9 cellular contexts compared by ENCODE assay signal in the genomic region with DNA sequence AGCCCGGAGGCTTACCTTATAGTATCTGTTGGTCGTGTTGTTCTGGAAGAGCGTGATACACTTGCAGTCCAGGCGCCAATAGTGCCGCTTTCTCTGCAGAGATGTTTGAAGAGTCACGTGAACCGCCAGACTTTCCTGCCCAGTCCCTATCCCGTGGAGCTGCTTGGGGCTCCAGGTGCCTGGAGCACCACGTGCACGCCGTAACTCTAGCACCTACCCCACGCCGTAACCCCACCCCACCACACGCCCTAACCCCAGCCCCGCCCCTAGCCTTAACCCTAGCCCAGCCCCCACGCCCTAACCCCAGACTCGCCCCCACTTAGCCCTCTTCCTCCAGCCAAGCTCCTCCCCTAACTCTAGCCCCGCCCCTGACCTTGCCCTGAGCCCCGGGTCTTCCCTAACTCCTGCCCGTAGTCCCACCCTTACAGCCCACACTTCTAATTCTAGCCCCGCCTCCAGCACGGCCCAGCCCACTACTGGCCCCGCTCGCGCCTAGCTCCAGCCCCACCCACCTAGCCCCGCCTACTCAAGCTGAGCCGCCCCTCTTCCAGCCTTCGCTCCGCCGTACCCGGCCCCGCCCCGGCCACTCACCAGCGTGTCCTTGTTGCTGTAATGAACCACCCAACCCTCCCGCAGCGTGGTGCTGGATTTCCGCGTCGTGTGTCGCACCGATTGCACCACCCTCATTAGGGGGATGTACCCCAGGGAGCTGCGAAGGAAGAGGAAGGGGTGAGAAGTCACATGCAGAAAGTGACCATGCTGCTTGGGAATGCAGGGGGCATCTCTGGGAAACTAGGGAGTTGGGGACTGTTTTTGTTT. TPM values are rescaled to one million over a fixed set of nuclear protein-coding genes. Genes with fewer than 3 reads are reported as not detected.
DNase-seq lines count a peak whose midpoint lies in the region; ATAC-seq, FAIRE-seq and TF ChIP-seq lines count a peak whose summit lies in the region.
"Had no signal": no experiment of that assay in that cellular context is flagged by ENCODE, and none has a peak within 500 bp of the region (broad histone marks: within the 10 kb centered on the region; RNA-seq: fewer than 3 reads in every experiment).

No MANE protein-coding gene starts in this region.

- POLR2A ChIA-PET in H1 (lab: Charles Lee; ENCODE audit: partially characterized antibody): interaction anchor here (0.7 to 3.3 kb wide), 10 partner anchors 9 to 88 kb away, joined by 3 to 18 read pairs (median 4); a partner anchor contains a TSS

- FAIRE-seq in H1 (lab: Jason Lieb, UNC): peak; percentile 65
- FAIRE-seq: colon had no signal

- H2BK20ac ChIP-seq in H1 (ENCODE audit: low read length): no peak overlapping the region

- peak overlapping the region; percentile 39 for H4K5ac ChIP-seq in H1 (ENCODE audit: insufficient read length, low read depth, low read length)

- no peak overlapping the region; the same call in 1 of the 2 replicates for H2AK5ac ChIP-seq in H1 (ENCODE audit: low read depth, low read length)

- H3K23ac ChIP-seq in H1 (ENCODE audit: insufficient read length): no peak overlapping the region

- H3K18ac ChIP-seq in H1 (ENCODE audit: extremely low read depth, low read length): no peak overlapping the region; the same call in 1 of the 2 replicates

- H3K23me2 ChIP-seq in H1 (ENCODE audit: low read depth, low read length): peaks cover 3% of the 10 kb centered on the region

- peak overlapping the region; percentile 11 to 48 (median 38); a peak in 6 of 8 replicates for H3K4me3 ChIP-seq in H1 (ENCODE audit: extremely low read depth in 1 of 4, insufficient read depth in 2 of 4, low read depth in 3 of 4, low read length in 4 of 4)
- peak overlapping the region in 3 of 4 donors; percentile 9 to 21 (median 18) for H3K4me3 ChIP-seq in upper lobe of left lung

- H3K79me2 ChIP-seq in H1 (ENCODE audit: control insufficient read depth in 1 of 2, insufficient read depth in 2 of 2, low read length in 2 of 2): no peaks in the 10 kb centered on the region

- TF ChIP-seq RAD21 in H1 (IDR thresholded peaks at IDR 0.05 in 1 of 2, conservative IDR thresholded peaks at IDR 0.05 in 1 of 2; ENCODE audit: low read depth in 2 of 2, low read length in 2 of 2): no peak

- H3K4ac ChIP-seq in H1 (replicated peaks; ENCODE audit: insufficient read length, low read depth, low read length): no peak overlapping the region

- in situ Hi-C loops in Caki2 (cut with HindIII; ENCODE audit: low pct_unique_long_range_greater_than_20kb, low sequenced_read_pairs): no loop called here

- H3K27me3 ChIP-seq in H1 (replicated peaks in 1 of 4; ENCODE audit: control insufficient read depth in 3 of 4, extremely low read depth in 1 of 4, insufficient read depth in 3 of 4, low read length in 3 of 4) (no peaks in the 10 kb centered on the region), upper lobe of left lung (no peaks in the 10 kb centered on the region)

- CTCF ChIA-PET in H1 (lab: Charles Lee; ENCODE audit: partially characterized antibody): interaction anchor here (1.0 to 2.6 kb wide), 9 partner anchors 7 to 294 kb away, joined by 3 to 10 read pairs (median 4); no protein-coding TSS in a partner anchor

- TF ChIP-seq CTCF in H1 (IDR thresholded peaks at IDR 0.05; ENCODE audit: control extremely low read depth in 1 of 3, insufficient read depth in 1 of 3, low read depth in 1 of 3, low read length in 3 of 3) (no peak), upper lobe of left lung (IDR thresholded peaks at IDR 0.05) (no peak)

- no peak overlapping the region for H3K56ac ChIP-seq in H1 (replicated peaks; ENCODE audit: insufficient read length, low read depth, low read length)

- 25% methylated on average over 25 of the region's 42 CpGs; no CpG with 5 or more reads in 1 of the 2 experiments for WGBS in H1 (ENCODE audit: extremely low coverage in 1 of 2, insufficient coverage in 1 of 2, insufficient read length in 1 of 2, insufficient replicate concordance in 2 of 2, low coverage in 1 of 2, low lambda C conversion rate in 2 of 2, missing lambda C conversion rate in 1 of 2), 2 experiments
- WGBS in upper lobe of left lung, 2 donors: 37 to 42% methylated on average over 35 to 42 of the region's 42 CpGs

- peak overlapping the region; percentile 96; the same call in 1 of the 2 replicates for H2BK15ac ChIP-seq in H1 (ENCODE audit: low read length)

- H2BK12ac ChIP-seq in H1 (ENCODE audit: low read depth, low read length): 0 out of 2 replicates have a peak overlapping the region, but pooled peaks have one; percentile 53

- peak; percentile 77 for DNase-seq in Caki2 (ENCODE audit: low read depth)
- peak; percentile 92 for DNase-seq in NCI-H526 treated with DMSO at 0.1 percent for 48 hours (lab: John Stamatoyannopoulos, UW)
- DNase-seq in H1 (ENCODE audit: low read depth in 1 of 2, low spot score in 2 of 2): peak; percentile 96 to 99
- DNase-seq in medulla oblongata (ENCODE audit: extremely low spot score): peak; percentile 18
- DNase-seq in upper lobe of left lung: peak; percentile 94 to 96
- no peak for DNase-seq in NCI-H1930 (lab: John Stamatoyannopoulos, UW)

- H4K8ac ChIP-seq in H1 (ENCODE audit: extremely low read depth, insufficient read depth, low read length): no peak overlapping the region

- H4K91ac ChIP-seq in H1 (replicated peaks; ENCODE audit: insufficient read length, low read length): peak overlapping the region; percentile 62

- TF ChIP-seq POLR2A in H1 (IDR thresholded peaks at IDR 0.05; ENCODE audit: control extremely low read depth in 1 of 2, low read depth in 2 of 2, low read length in 2 of 2) (no peak), upper lobe of left lung (IDR thresholded peaks at IDR 0.05) (no peak)

- H3K9me3 ChIP-seq in H1 (ENCODE audit: insufficient read depth in 2 of 2, low read depth in 1 of 2, low read length in 1 of 2) (no peaks in the 10 kb centered on the region), upper lobe of left lung (no peaks in the 10 kb centered on the region)

- no peak overlapping the region for H2AFZ ChIP-seq in H1 (ENCODE audit: low read length)

- H3K79me1 ChIP-seq in H1 (ENCODE audit: low read depth, low read length): peaks cover 2% of the 10 kb centered on the region

- H3K9ac ChIP-seq in H1 (replicated peaks in 1 of 4; ENCODE audit: extremely low read depth in 1 of 4, low read depth in 3 of 4, low read length in 3 of 4): peak overlapping the region in 3 of 4 experiments; percentile 29 to 53 (median 31); a peak in 5 of 7 replicates

- H2BK5ac ChIP-seq in H1 (ENCODE audit: low read depth, low read length): peak overlapping the region; percentile 32; the same call in 1 of the 2 replicates

- no peak overlapping the region for H3K14ac ChIP-seq in H1 (ENCODE audit: insufficient read length)

- H3K4me1 ChIP-seq in H1 (replicated peaks in 1 of 4; ENCODE audit: control insufficient read depth in 3 of 4, insufficient read depth in 4 of 4, low read length in 3 of 4) (peaks cover 0 to 8% (median 6%) of the 10 kb centered on the region in 4 experiments; a peak in 6 of 7 replicates), upper lobe of left lung (peaks cover 6 to 13% (median 8%) of the 10 kb centered on the region in 4 donors)

- peak overlapping the region; percentile 67 to 71 for H3K4me2 ChIP-seq in H1 (ENCODE audit: insufficient read depth in 1 of 2, low read depth in 2 of 2, low read length in 2 of 2)

- no peak overlapping the region for H2BK120ac ChIP-seq in H1 (replicated peaks; ENCODE audit: low read depth, low read length)

- ATAC-seq in upper lobe of left lung (ENCODE audit: low FRiP score in 2 of 2): peak; percentile 96 to 97
- ATAC-seq in GM18907 (IDR thresholded peaks at IDR 0.05; ENCODE audit: unreplicated experiment): no peak
- no peak for ATAC-seq in HG03097 (IDR thresholded peaks at IDR 0.05; ENCODE audit: low FRiP score, unreplicated experiment)

- H4K20me1 ChIP-seq in H1 (replicated peaks in 1 of 2; ENCODE audit: control insufficient read depth in 1 of 2, insufficient read depth in 2 of 2, low read length in 2 of 2): peaks cover 13 to 15% of the 10 kb centered on the region in 2 experiments

- no peak for TF ChIP-seq EP300 in H1 (IDR thresholded peaks at IDR 0.05; ENCODE audit: borderline replicate concordance in 1 of 2, low read depth in 2 of 2, low read length in 2 of 2)
- no peak for TF ChIP-seq EP300 in upper lobe of left lung (IDR thresholded peaks at IDR 0.05)

- H3K27ac ChIP-seq in H1 (ENCODE audit: low read depth, low read length) (no peak overlapping the region), upper lobe of left lung (peak overlapping the region in 2 of 4 donors; percentile 16 to 28)

- H3K36me3 ChIP-seq in H1 (ENCODE audit: control insufficient read depth in 2 of 4, insufficient read depth in 4 of 4, low read length in 3 of 4) (peaks cover 26 to 67% (median 55%) of the 10 kb centered on the region in 4 experiments), upper lobe of left lung (peaks cover 48 to 91% (median 84%) of the 10 kb centered on the region in 4 donors)

RNA-seq across cellular contexts. Expression of a gene that starts 19.6 kb away (rescaled TPM):
- 17.8 and 18.7 TPM in 2 replicates for total RNA-seq in Caki2 (2014; rRNA removed; shearing (Covaris generic); ENCODE audit: low replicate concordance)
- total RNA-seq in H1 (2021; fragmentation: NEBNext Ultra II Directional; extraction: Animal tissue kit (Norgen Biotek cat#: 25700)): 63.8 and 73.1 TPM in 2 replicates
- polyA plus RNA-seq in H1 (2011; rRNA removed): 24.4 and 34.9 TPM in 2 replicates
- polyA plus RNA-seq in H1 (2011; cell fraction: cytosol; rRNA removed): 21.8 TPM
- polyA plus RNA-seq in H1 (2011; cell fraction: nucleus; rRNA removed): 52.7 TPM
- 40.6 to 71.6 TPM (median 66.7 TPM) in 4 replicates for polyA plus RNA-seq in H1 (2012, experiment 1 of 2)
- polyA plus RNA-seq in H1 (2012, experiment 2 of 2): 66.5 TPM
- polyA plus RNA-seq in H1 (2013, experiment 1 of 2): 39.4 TPM
- 39.7 TPM for polyA plus RNA-seq in H1 (2013, experiment 2 of 2)
- polyA minus RNA-seq in H1 (2011; rRNA and poly(A)+ RNA removed): 19.5 and 29.8 TPM in 2 replicates
- polyA minus RNA-seq in H1 (2011; cell fraction: cytosol; rRNA and poly(A)+ RNA removed): 43.1 TPM
- 20.4 TPM for polyA minus RNA-seq in H1 (2011; cell fraction: nucleus; rRNA and poly(A)+ RNA removed)
- 10 to 100 TPM; 25.2 to 65.4 (median 50.3) TPM for total RNA-seq in upper lobe of left lung

RNA-seq across cellular contexts. Expression of a gene that starts 36.4 kb away (rescaled TPM):
- 0.03 and 1.6 TPM in 2 replicates for total RNA-seq in Caki2 (2014; rRNA removed; shearing (Covaris generic); ENCODE audit: low replicate concordance)
- total RNA-seq in H1 (2021; fragmentation: NEBNext Ultra II Directional; extraction: Animal tissue kit (Norgen Biotek cat#: 25700)): 1.5 and 2.0 TPM in 2 replicates
- polyA plus RNA-seq in H1 (2011; rRNA removed): 1.8 and 1.9 TPM in 2 replicates
- 1.8 TPM for polyA plus RNA-seq in H1 (2011; cell fraction: cytosol; rRNA removed)
- polyA plus RNA-seq in H1 (2011; cell fraction: nucleus; rRNA removed): 2.1 TPM
- 1.1 to 1.4 TPM (median 1.2 TPM) in 4 replicates for polyA plus RNA-seq in H1 (2012, experiment 1 of 2)
- 1.4 TPM for polyA plus RNA-seq in H1 (2012, experiment 2 of 2)
- 1.3 TPM for polyA plus RNA-seq in H1 (2013, experiment 1 of 2)
- 1.3 TPM for polyA plus RNA-seq in H1 (2013, experiment 2 of 2)
- 0.61 and 1.2 TPM in 2 replicates for polyA minus RNA-seq in H1 (2011; rRNA and poly(A)+ RNA removed)
- polyA minus RNA-seq in H1 (2011; cell fraction: cytosol; rRNA and poly(A)+ RNA removed): 0.81 TPM
- polyA minus RNA-seq in H1 (2011; cell fraction: nucleus; rRNA and poly(A)+ RNA removed): 1.00 TPM
- 10 to 100 TPM in 2 of 6 donors, 1 to 10 TPM in 4; 1.8 to 12.0 (median 4.0) TPM for total RNA-seq in upper lobe of left lung

RNA-seq across cellular contexts. Expression of a gene that starts 48.5 kb away (rescaled TPM):
- total RNA-seq in Caki2 (2014; rRNA removed; shearing (Covaris generic); ENCODE audit: low replicate concordance): 17.6 and 23.7 TPM in 2 replicates
- 24.4 and 24.8 TPM in 2 replicates for total RNA-seq in H1 (2021; fragmentation: NEBNext Ultra II Directional; extraction: Animal tissue kit (Norgen Biotek cat#: 25700))
- 17.1 and 29.1 TPM in 2 replicates for polyA plus RNA-seq in H1 (2011; rRNA removed)
- 16.6 TPM for polyA plus RNA-seq in H1 (2011; cell fraction: cytosol; rRNA removed)
- 36.2 TPM for polyA plus RNA-seq in H1 (2011; cell fraction: nucleus; rRNA removed)
- polyA plus RNA-seq in H1 (2012, experiment 1 of 2): 22.3 to 27.7 TPM (median 25.3 TPM) in 4 replicates
- 18.2 TPM for polyA plus RNA-seq in H1 (2012, experiment 2 of 2)
- polyA plus RNA-seq in H1 (2013, experiment 1 of 2): 31.2 TPM
- polyA plus RNA-seq in H1 (2013, experiment 2 of 2): 30.1 TPM
- polyA minus RNA-seq in H1 (2011; rRNA and poly(A)+ RNA removed): 9.1 and 10.6 TPM in 2 replicates
- polyA minus RNA-seq in H1 (2011; cell fraction: cytosol; rRNA and poly(A)+ RNA removed): 10.7 TPM
- 13.1 TPM for polyA minus RNA-seq in H1 (2011; cell fraction: nucleus; rRNA and poly(A)+ RNA removed)
- total RNA-seq in upper lobe of left lung: 10 to 100 TPM; 16.6 to 26.2 (median 19.3) TPM

RNA-seq across cellular contexts. Expression of a gene that starts 48.9 kb away (rescaled TPM):
- total RNA-seq in Caki2 (2014; rRNA removed; shearing (Covaris generic); ENCODE audit: low replicate concordance): 102 and 131 TPM in 2 replicates
- total RNA-seq in H1 (2021; fragmentation: NEBNext Ultra II Directional; extraction: Animal tissue kit (Norgen Biotek cat#: 25700)): 120 and 124 TPM in 2 replicates
- 187 and 298 TPM in 2 replicates for polyA plus RNA-seq in H1 (2011; rRNA removed)
- polyA plus RNA-seq in H1 (2011; cell fraction: cytosol; rRNA removed): 187 TPM
- 357 TPM for polyA plus RNA-seq in H1 (2011; cell fraction: nucleus; rRNA removed)
- polyA plus RNA-seq in H1 (2012, experiment 1 of 2): 79.5 to 127 TPM (median 116 TPM) in 4 replicates
- polyA plus RNA-seq in H1 (2012, experiment 2 of 2): 86.4 TPM
- polyA plus RNA-seq in H1 (2013, experiment 1 of 2): 74.9 TPM
- 72.9 TPM for polyA plus RNA-seq in H1 (2013, experiment 2 of 2)
- polyA minus RNA-seq in H1 (2011; rRNA and poly(A)+ RNA removed): 98.5 and 101 TPM in 2 replicates
- 89.5 TPM for polyA minus RNA-seq in H1 (2011; cell fraction: cytosol; rRNA and poly(A)+ RNA removed)
- polyA minus RNA-seq in H1 (2011; cell fraction: nucleus; rRNA and poly(A)+ RNA removed): 111 TPM
- total RNA-seq in upper lobe of left lung: 100 to 1,000 TPM in 2 of 6 donors, 10 to 100 TPM in 4; 59.8 to 168 (median 83.7) TPM

Comparison
In these comparisons a context has a peak if more than half of its experiments do, and no peak if none do; other contexts are left out.
1. DNase-seq: peak in Caki2 (single experiment), NCI-H526 treated with DMSO at 0.1 percent for 48 hours (single experiment), H1 (2 of 2), medulla oblongata (single experiment) and upper lobe of left lung (2 of 2); none in NCI-H1930 (0 of 2).
2. ATAC-seq: peak in upper lobe of left lung (2 of 2); none in GM18907 (single experiment) and HG03097 (single experiment).